Comparison of ENCODE assay signal across 13 cellular contexts in genomic region chr7:46244752-46245151, GRCh38.
DNase-seq lines count a peak whose midpoint lies in the region; ATAC-seq and TF ChIP-seq lines count a peak whose summit lies in the region.
"Had no signal": no experiment of that assay in that cellular context is flagged by ENCODE, and none has a peak within 500 bp of the region (broad histone marks: within the 10 kb centered on the region; RNA-seq: fewer than 3 reads in every experiment).

No MANE protein-coding gene starts in this region.

- H2AFZ ChIP-seq in osteoblast (ENCODE audit: low read length): no peak overlapping the region
- H2AFZ ChIP-seq: PC-9 had no signal

- no peaks in the 10 kb centered on the region for H3K27me3 ChIP-seq in osteoblast (ENCODE audit: insufficient read depth, low read length)
- H3K27me3 ChIP-seq: BLaER1 had no signal

- CTCF ChIA-PET in RWPE1 (lab: Yijun Ruan, JAX): no interaction called here

- no peaks in the 10 kb centered on the region for H3K79me2 ChIP-seq in osteoblast (ENCODE audit: insufficient read depth, low read length)

- intact Hi-C loops in left colon (cut with DNase I, micrococcal nuclease): no loop called here

- H3K9me3 ChIP-seq in osteoblast (ENCODE audit: low read depth, low read length): no peaks in the 10 kb centered on the region
- H3K9me3 ChIP-seq: BLaER1 had no signal

- TF ChIP-seq CTCF in RWPE1 (conservative IDR thresholded peaks at IDR 0.05; ENCODE audit: low read depth): no peak
- no peak for TF ChIP-seq CTCF in epithelial cell of esophagus (IDR thresholded peaks at IDR 0.05; ENCODE audit: insufficient read depth, low read depth, low read length, missing control alignments)
- no peak for TF ChIP-seq CTCF in osteoblast (IDR thresholded peaks at IDR 0.05; ENCODE audit: extremely low read depth, low read depth, low read length)

- no peaks in the 10 kb centered on the region for H3K36me3 ChIP-seq in osteoblast (ENCODE audit: insufficient read depth, low read length)
- H3K36me3 ChIP-seq: BLaER1 had no signal

- peaks cover 6% of the 10 kb centered on the region for H3K4me1 ChIP-seq in osteoblast (ENCODE audit: insufficient read depth, low read length)
- H3K4me1 ChIP-seq: BLaER1 had no signal

- H3K27ac ChIP-seq in RWPE1: no peak overlapping the region
- peak overlapping the region; percentile 56 for H3K27ac ChIP-seq in osteoblast (ENCODE audit: low read depth, low read length)
- H3K27ac ChIP-seq: BLaER1, PC-9, SK-N-MC had no signal

- POLR2A ChIA-PET in RWPE1 (lab: Yijun Ruan, JAX; ENCODE audit: low non-redundant PET): no interaction called here

- no peaks in the 10 kb centered on the region for H4K20me1 ChIP-seq in osteoblast (ENCODE audit: insufficient read depth, low read length)
- H4K20me1 ChIP-seq: BLaER1 had no signal

- no peak for ATAC-seq in HG03469 (IDR thresholded peaks at IDR 0.05; ENCODE audit: unreplicated experiment)
- ATAC-seq in left colon: no peak
- ATAC-seq: HCT116, Right ventricle myocardium inferior had no signal

- peak; percentile 58 for DNase-seq in EH (ENCODE audit: low read depth)
- DNase-seq in RWPE1 (ENCODE audit: low spot score): peak; percentile 25
- DNase-seq in epithelial cell of esophagus (ENCODE audit: low read depth): peak; percentile 70
- DNase-seq in osteoblast (ENCODE audit: insufficient read length, low spot score, missing footprints): no peak
- no peak for DNase-seq in SKM-1 (lab: John Stamatoyannopoulos, UW; ENCODE audit: unreplicated experiment)
- DNase-seq in left colon: no peak
- no peak for DNase-seq in NCI-H128 (lab: John Stamatoyannopoulos, UW; ENCODE audit: unreplicated experiment)
- DNase-seq: PC-9 had no signal

- no peak overlapping the region for H3K4me2 ChIP-seq in osteoblast (ENCODE audit: insufficient read depth, low read length)
- H3K4me2 ChIP-seq: BLaER1, PC-9 had no signal

- H3K4me3 ChIP-seq in epithelial cell of esophagus (ENCODE audit: low read length): no peak overlapping the region
- H3K4me3 ChIP-seq in osteoblast (ENCODE audit: insufficient read depth, low read length): no peak overlapping the region
- H3K4me3 ChIP-seq: BLaER1, PC-9, SK-N-MC had no signal

Comparison
In these comparisons a context has a peak if more than half of its experiments do, and no peak if none do; other contexts are left out.
1. DNase-seq: peak in EH (single experiment), RWPE1 (single experiment) and epithelial cell of esophagus (single experiment); none in osteoblast (single experiment), SKM-1 (single experiment), left colon (0 of 2) and NCI-H128 (single experiment).